Comparison of ENCODE assay signal across 10 cellular contexts in the genomic region with DNA sequence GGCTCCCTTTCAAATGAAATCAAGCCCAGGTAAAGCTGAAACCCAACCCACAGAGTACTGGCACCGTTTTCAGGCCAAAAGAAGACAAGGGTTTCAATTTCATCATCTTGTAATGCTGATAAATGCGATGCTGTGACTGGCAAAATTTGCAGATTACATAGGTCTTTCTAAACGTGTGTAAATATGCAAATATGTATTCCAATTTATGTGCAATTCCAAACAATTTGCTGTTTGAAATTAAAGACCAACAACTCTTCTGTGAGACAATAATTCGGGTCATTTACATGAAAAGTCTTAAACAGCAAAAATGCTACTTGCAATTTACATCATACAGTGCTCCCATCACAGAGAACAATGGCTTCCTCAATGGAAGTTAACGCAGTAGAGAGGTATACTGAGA. TPM values are rescaled to one million over a fixed set of nuclear protein-coding genes. Genes with fewer than 3 reads are reported as not detected.
A peak's percentile ranks its signal among the peaks of the same experiment; 100 is the strongest.
DNase-seq lines count a peak whose midpoint lies in the region; ATAC-seq and TF ChIP-seq lines count a peak whose summit lies in the region.
"Had no signal": no experiment of that assay in that cellular context is flagged by ENCODE, and none has a peak within 500 bp of the region (broad histone marks: within the 10 kb centered on the region; RNA-seq: fewer than 3 reads in every experiment).

No MANE protein-coding gene starts in this region.

- peaks cover 0 to 6% (median 0%) of the 10 kb centered on the region in 9 donors for H3K36me3 ChIP-seq in heart left ventricle
- no peaks in the 10 kb centered on the region for H3K36me3 ChIP-seq in adipocyte (ENCODE audit: control insufficient read depth, insufficient read depth, low read length, severe bottlenecking)
- no peaks in the 10 kb centered on the region for H3K36me3 ChIP-seq in muscle layer of colon (ENCODE audit: insufficient read depth, low read length)
- no peaks in the 10 kb centered on the region for H3K36me3 ChIP-seq in transverse colon
- H3K36me3 ChIP-seq in tibial artery, result no peaks in the 10 kb centered on the region

- H3K4me3 ChIP-seq in heart left ventricle, result peak overlapping the region in 4 of 12 donors; percentile 55 to 66 (median 59)
- H3K4me3 ChIP-seq in adipocyte (ENCODE audit: low read length), result no peak overlapping the region
- H3K4me3 ChIP-seq in muscle layer of colon (ENCODE audit: low read depth in 1 of 2, low read length in 2 of 2), result peak overlapping the region in 1 of 2 donors; percentile 25
- H3K4me3 ChIP-seq in transverse colon, result no peak overlapping the region
- H3K4me3 ChIP-seq in tibial artery, result no peak overlapping the region

- DNase-seq in heart left ventricle (no peak), left ventricle myocardium superior (no peak), adipocyte (ENCODE audit: low read depth) (peak; percentile 15), transverse colon (no peak), tibial artery (no peak), DMS153 treated with DMSO at 0.1 percent for 48 hours (lab: John Stamatoyannopoulos, UW; ENCODE audit: unreplicated experiment) (no peak)
- DNase-seq: activated CD4-positive, CD25-positive, alpha-beta regulatory T cell treated with anti-CD3 and anti-CD28 coated beads, Interleukin-2, amount 50 U/mL, for 72 hours; activated effector memory CD4-positive, alpha-beta T cell treated with Interleukin-2 at 50 U/mL for 16 hours had no signal

- 62 to 73% (median 72%) methylated on average over 5 of the region's 5 CpGs for WGBS in heart left ventricle, 4 donors
- 74 to 77% methylated on average over 5 of the region's 5 CpGs for WGBS in transverse colon (ENCODE audit: low coverage in 1 of 2), 2 donors

- no peaks in the 10 kb centered on the region for H3K27me3 ChIP-seq in heart left ventricle
- H3K27me3 ChIP-seq in adipocyte (replicated peaks; ENCODE audit: control insufficient read depth, insufficient read depth, low read length), result no peaks in the 10 kb centered on the region
- H3K27me3 ChIP-seq in muscle layer of colon (ENCODE audit: control insufficient read depth in 1 of 2, insufficient read depth in 2 of 2, low read length in 2 of 2), result no peaks in the 10 kb centered on the region
- H3K27me3 ChIP-seq in transverse colon, result no peaks in the 10 kb centered on the region
- H3K27me3 ChIP-seq in tibial artery, result no peaks in the 10 kb centered on the region

- TF ChIP-seq EP300 in transverse colon (IDR thresholded peaks at IDR 0.05; ENCODE audit: low read depth), result no peak

- no peak for ATAC-seq in heart left ventricle
- no peak for ATAC-seq in left ventricle myocardium superior
- ATAC-seq in HG02852 (IDR thresholded peaks at IDR 0.05; ENCODE audit: unreplicated experiment), result no peak

- H3K4me1 ChIP-seq in heart left ventricle, result peaks cover 18 to 78% (median 68%) of the 10 kb centered on the region in 12 donors
- H3K4me1 ChIP-seq in adipocyte (ENCODE audit: control insufficient read depth, insufficient read depth, low read length), result peaks cover 70% of the 10 kb centered on the region
- peaks cover 73% of the 10 kb centered on the region for H3K4me1 ChIP-seq in muscle layer of colon (ENCODE audit: insufficient read depth, low read length)
- H3K4me1 ChIP-seq in transverse colon, result peaks cover 5 to 73% (median 30%) of the 10 kb centered on the region in 4 donors
- H3K4me1 ChIP-seq in tibial artery, result peaks cover 0 to 80% (median 55%) of the 10 kb centered on the region in 4 donors

- peak overlapping the region in 11 of 12 donors; percentile 95 to 99 (median 97) for H3K27ac ChIP-seq in heart left ventricle
- peak overlapping the region; percentile 89 for H3K27ac ChIP-seq in muscle layer of colon (ENCODE audit: low read depth, low read length)
- peak overlapping the region; percentile 89 to 92 (median 90) for H3K27ac ChIP-seq in transverse colon
- H3K27ac ChIP-seq in tibial artery, result peak overlapping the region in 1 of 2 donors; percentile 98

- in situ Hi-C loops in transverse colon (cut with MboI; ENCODE audit: low pct_ligation_motif_present in 1 of 4, low pct_unique_long_range_greater_than_20kb in 1 of 4, low sequenced_read_pairs in 3 of 4), result no loop called here

- TF ChIP-seq POLR2A in heart left ventricle (IDR thresholded peaks at IDR 0.05) (no peak), transverse colon (IDR thresholded peaks at IDR 0.05) (no peak)

- H3K9ac ChIP-seq in adipocyte (ENCODE audit: low read length) (no peak overlapping the region), muscle layer of colon (ENCODE audit: low read length) (no peak overlapping the region)

- TF ChIP-seq CTCF in heart left ventricle (IDR thresholded peaks at IDR 0.05), result no peak
- no peak for TF ChIP-seq CTCF in transverse colon (IDR thresholded peaks at IDR 0.05)
- TF ChIP-seq CTCF in tibial artery (IDR thresholded peaks at IDR 0.05), result no peak

- intact Hi-C loops in heart left ventricle (cut with DNase I) (loop anchor here in 8 of 10 donors (5.0 to 10.0 kb wide), 7 partner anchors 65 to 193 kb away; no protein-coding TSS in a partner anchor), left ventricle myocardium superior (cut with micrococcal nuclease) (loop anchor here (10.0 kb wide), 1 partner anchor 133 kb away; no protein-coding TSS in a partner anchor), transverse colon (cut with DNase I; ENCODE audit: low total_unique reads) (loop anchor here (5.0 kb wide), 1 partner anchor 85 kb away; no protein-coding TSS in a partner anchor), tibial artery (cut with DNase I; ENCODE audit: low total_unique reads) (loop anchor here (10.0 kb wide), 1 partner anchor 133 kb away; no protein-coding TSS in a partner anchor)

- H3K9me3 ChIP-seq in heart left ventricle (no peaks in the 10 kb centered on the region), adipocyte (ENCODE audit: control insufficient read depth, low read length) (no peaks in the 10 kb centered on the region), muscle layer of colon (ENCODE audit: low read length) (no peaks in the 10 kb centered on the region), transverse colon (no peaks in the 10 kb centered on the region), tibial artery (no peaks in the 10 kb centered on the region)

RNA-seq across cellular contexts. Expression of a gene that starts 2.8 kb away (rescaled TPM):
- total RNA-seq in heart left ventricle (10 to 100 TPM; 50.7 to 84.4 (median 70.9) TPM), left ventricle myocardium superior (64.2 TPM), transverse colon (10 to 100 TPM; 16.2 to 26.9 (median 22.7) TPM)
- 10 to 100 TPM; 16.0 to 25.5 TPM for polyA plus RNA-seq in heart left ventricle
